1 cellular context compared by ENCODE assay signal in genomic region chr2:144515694-144516416, GRCh38.
TF ChIP-seq lines count a peak whose summit lies in the region.

No MANE protein-coding gene starts in this region.

TF ChIP-seq in HEK293, 187 proteins besides CTCF, POLR2A, EP300 and RAD21 (continued from another document):
- TF ChIP-seq ZNF654 (tag by site-specific recombination; IDR thresholded peaks at IDR 0.05; ENCODE audit: low read depth) (no peak), ZNF404 (tag by site-specific recombination; IDR thresholded peaks at IDR 0.05) (no peak), ZNF341 (tag by site-specific recombination; IDR thresholded peaks at IDR 0.05; ENCODE audit: low read depth) (no peak), SALL2 (tag by site-specific recombination; IDR thresholded peaks at IDR 0.05; ENCODE audit: borderline replicate concordance) (no peak), ZNF555 (tag by site-specific recombination; conservative IDR thresholded peaks at IDR 0.05) (no peak), ZNF426 (tag by site-specific recombination; IDR thresholded peaks at IDR 0.05) (no peak), ZNF26 (tag by site-specific recombination; IDR thresholded peaks at IDR 0.05) (no peak), KLF10 (tag by site-specific recombination; IDR thresholded peaks at IDR 0.05) (no peak), ZXDB (tag by site-specific recombination; IDR thresholded peaks at IDR 0.05) (no peak), ZNF623 (tag by site-specific recombination; IDR thresholded peaks at IDR 0.05) (no peak), ZNF174 (tag by site-specific recombination; IDR thresholded peaks at IDR 0.05) (no peak), ZNF423 (tag by site-specific recombination; IDR thresholded peaks at IDR 0.05) (no peak), ZNF366 (tag by site-specific recombination; conservative IDR thresholded peaks at IDR 0.05) (peak; percentile 39; the same call in 1 of the 2 replicates), MZF1 (tag by site-specific recombination; IDR thresholded peaks at IDR 0.05; ENCODE audit: borderline replicate concordance) (no peak), SP7 (tag by site-specific recombination; IDR thresholded peaks at IDR 0.05) (no peak), ZNF248 (tag by site-specific recombination; IDR thresholded peaks at IDR 0.05) (no peak), ZNF600 (tag by site-specific recombination; IDR thresholded peaks at IDR 0.05) (peak; percentile 42; the same call in 1 of the 2 replicates), ZNF10 (tag by site-specific recombination; IDR thresholded peaks at IDR 0.05) (no peak), ZBTB48 (tag by site-specific recombination; IDR thresholded peaks at IDR 0.05) (no peak), IKZF3 (tag by site-specific recombination; IDR thresholded peaks at IDR 0.05) (no peak), ZFP41 (tag by site-specific recombination; IDR thresholded peaks at IDR 0.05; ENCODE audit: borderline replicate concordance) (no peak), ZBTB17 (tag by site-specific recombination; IDR thresholded peaks at IDR 0.05) (no peak), REPIN1 (tag by site-specific recombination; IDR thresholded peaks at IDR 0.05; ENCODE audit: low read depth) (no peak), ZNF596 (tag by site-specific recombination; IDR thresholded peaks at IDR 0.05) (peak; percentile 59), YY1 (tag by site-specific recombination; IDR thresholded peaks at IDR 0.05) (no peak), ZNF121 (tag by site-specific recombination; IDR thresholded peaks at IDR 0.05) (no peak), ZNF792 (tag by site-specific recombination; IDR thresholded peaks at IDR 0.05) (no peak), ZNF561 (tag by site-specific recombination; IDR thresholded peaks at IDR 0.05; ENCODE audit: borderline replicate concordance) (0 out of 2 replicates have a peak, but pooled peaks have one; percentile 33), ZNF645 (tag by site-specific recombination; IDR thresholded peaks at IDR 0.05) (no peak), ZNF664 (tag by site-specific recombination; IDR thresholded peaks at IDR 0.05) (no peak), ZNF138 (tag by site-specific recombination; IDR thresholded peaks at IDR 0.05; ENCODE audit: borderline replicate concordance) (no peak), ZNF140 (tag by site-specific recombination; IDR thresholded peaks at IDR 0.05) (no peak), ZIC2 (tag by site-specific recombination; IDR thresholded peaks at IDR 0.05) (no peak), PATZ1 (tag by site-specific recombination; IDR thresholded peaks at IDR 0.05) (peak; percentile 25; the same call in 1 of the 2 replicates), KLF8 (tag by site-specific recombination; IDR thresholded peaks at IDR 0.05) (no peak), ZNF302 (tag by site-specific recombination; IDR thresholded peaks at IDR 0.05; ENCODE audit: low read depth) (no peak), ZNF132 (tag by site-specific recombination; IDR thresholded peaks at IDR 0.05; ENCODE audit: borderline replicate concordance) (no peak), EGR2 (tag by site-specific recombination; IDR thresholded peaks at IDR 0.05; ENCODE audit: low read depth) (peak; percentile 51), SCRT1 (tag by site-specific recombination; IDR thresholded peaks at IDR 0.05; ENCODE audit: borderline replicate concordance) (no peak), ZNF214 (tag by site-specific recombination; IDR thresholded peaks at IDR 0.05; ENCODE audit: borderline replicate concordance) (no peak), ZNF133 (tag by site-specific recombination; IDR thresholded peaks at IDR 0.05) (no peak), ZNF146 (tag by site-specific recombination; IDR thresholded peaks at IDR 0.05) (no peak), ZNF48 (tag by site-specific recombination; IDR thresholded peaks at IDR 0.05) (no peak), OSR2 (tag by site-specific recombination; IDR thresholded peaks at IDR 0.05) (no peak), GLIS2 (tag by site-specific recombination; IDR thresholded peaks at IDR 0.05) (no peak), ZNF701 (tag by site-specific recombination; IDR thresholded peaks at IDR 0.05) (no peak), ZNF791 (tag by site-specific recombination; IDR thresholded peaks at IDR 0.05) (no peak), ZBTB21 (tag by site-specific recombination; IDR thresholded peaks at IDR 0.05) (no peak), ZFP3 (tag by site-specific recombination; IDR thresholded peaks at IDR 0.05; ENCODE audit: low read depth) (no peak), ZBTB7A (tag by site-specific recombination; IDR thresholded peaks at IDR 0.05; ENCODE audit: low read depth) (no peak), ZNF24 (tag by site-specific recombination; IDR thresholded peaks at IDR 0.05) (no peak), ZNF514 (tag by site-specific recombination; IDR thresholded peaks at IDR 0.05) (no peak), ZNF19 (tag by site-specific recombination; IDR thresholded peaks at IDR 0.05; ENCODE audit: low read depth) (no peak), ZBTB26 (tag by site-specific recombination; optimal IDR thresholded peaks at IDR 0.05) (peak; percentile 43), ZBTB8A (tag by site-specific recombination; IDR thresholded peaks at IDR 0.05) (no peak), ZEB2 (tag by site-specific recombination; IDR thresholded peaks at IDR 0.05) (no peak)
- TF ChIP-seq, protein P1, sequence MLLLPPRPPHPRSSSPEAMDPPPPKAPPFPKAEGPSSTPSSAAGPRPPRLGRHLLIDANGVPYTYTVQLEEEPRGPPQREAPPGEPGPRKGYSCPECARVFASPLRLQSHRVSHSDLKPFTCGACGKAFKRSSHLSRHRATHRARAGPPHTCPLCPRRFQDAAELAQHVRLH (tag by site-specific recombination; IDR thresholded peaks at IDR 0.05) = no peak
- TF ChIP-seq, protein P2, sequence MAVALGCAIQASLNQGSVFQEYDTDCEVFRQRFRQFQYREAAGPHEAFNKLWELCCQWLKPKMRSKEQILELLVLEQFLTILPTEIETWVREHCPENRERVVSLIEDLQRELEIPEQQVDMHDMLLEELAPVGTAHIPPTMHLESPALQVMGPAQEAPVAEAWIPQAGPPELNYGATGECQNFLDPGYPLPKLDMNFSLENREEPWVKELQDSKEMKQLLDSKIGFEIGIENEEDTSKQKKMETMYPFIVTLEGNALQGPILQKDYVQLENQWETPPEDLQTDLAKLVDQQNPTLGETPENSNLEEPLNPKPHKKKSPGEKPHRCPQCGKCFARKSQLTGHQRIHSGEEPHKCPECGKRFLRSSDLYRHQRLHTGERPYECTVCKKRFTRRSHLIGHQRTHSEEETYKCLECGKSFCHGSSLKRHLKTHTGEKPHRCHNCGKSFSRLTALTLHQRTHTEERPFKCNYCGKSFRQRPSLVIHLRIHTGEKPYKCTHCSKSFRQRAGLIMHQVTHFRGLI (tag by site-specific recombination; IDR thresholded peaks at IDR 0.05) = no peak
- TF ChIP-seq, protein P3, sequence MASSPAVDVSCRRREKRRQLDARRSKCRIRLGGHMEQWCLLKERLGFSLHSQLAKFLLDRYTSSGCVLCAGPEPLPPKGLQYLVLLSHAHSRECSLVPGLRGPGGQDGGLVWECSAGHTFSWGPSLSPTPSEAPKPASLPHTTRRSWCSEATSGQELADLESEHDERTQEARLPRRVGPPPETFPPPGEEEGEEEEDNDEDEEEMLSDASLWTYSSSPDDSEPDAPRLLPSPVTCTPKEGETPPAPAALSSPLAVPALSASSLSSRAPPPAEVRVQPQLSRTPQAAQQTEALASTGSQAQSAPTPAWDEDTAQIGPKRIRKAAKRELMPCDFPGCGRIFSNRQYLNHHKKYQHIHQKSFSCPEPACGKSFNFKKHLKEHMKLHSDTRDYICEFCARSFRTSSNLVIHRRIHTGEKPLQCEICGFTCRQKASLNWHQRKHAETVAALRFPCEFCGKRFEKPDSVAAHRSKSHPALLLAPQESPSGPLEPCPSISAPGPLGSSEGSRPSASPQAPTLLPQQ (tag by site-specific recombination; IDR thresholded peaks at IDR 0.05) = 0 out of 2 replicates have a peak, but pooled peaks have one; percentile 22
